ENCODE assay signal across 2 cellular contexts in the genomic region with DNA sequence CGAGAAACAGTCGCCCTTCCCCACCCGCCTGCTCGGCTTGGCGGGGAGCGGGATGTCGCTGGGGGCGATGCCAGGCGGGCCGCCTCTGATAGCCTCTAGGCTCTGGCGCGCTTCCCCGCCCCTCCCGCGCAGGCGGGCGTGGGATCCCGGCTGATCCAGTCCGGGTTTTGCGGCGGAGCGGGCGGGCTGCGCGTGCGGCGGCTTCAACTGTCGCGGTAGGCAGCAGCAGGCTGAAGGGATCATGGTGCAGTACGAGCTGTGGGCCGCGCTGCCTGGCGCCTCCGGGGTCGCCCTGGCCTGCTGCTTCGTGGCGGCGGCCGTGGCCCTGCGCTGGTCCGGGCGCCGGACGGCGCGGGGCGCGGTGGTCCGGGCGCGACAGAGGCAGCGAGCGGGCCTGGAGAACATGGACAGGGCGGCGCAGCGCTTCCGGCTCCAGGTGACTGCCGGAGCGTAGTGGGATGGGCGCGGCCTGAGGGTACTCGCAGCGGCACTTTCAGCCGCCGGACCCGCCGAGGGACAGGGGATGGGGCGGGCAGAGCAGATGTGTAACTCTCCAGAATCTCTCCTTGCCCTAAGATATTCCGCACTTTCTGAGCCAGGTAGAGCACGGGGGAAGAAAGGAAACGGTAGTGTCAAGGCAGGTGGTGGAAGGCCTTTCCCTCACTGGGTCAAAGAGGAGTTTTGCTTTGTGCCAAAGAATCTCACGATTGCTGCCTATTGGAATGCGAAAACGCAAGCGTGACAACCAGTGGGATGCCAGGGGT.
TF ChIP-seq lines count a peak whose summit lies in the region.

A gene (plus strand): TSS at position 210 of the 764 bp plus-strand sequence. CDS start 32 bp downstream, at position 242.

TF ChIP-seq in HEK293, 187 proteins besides CTCF, POLR2A, EP300 and RAD21 (continued from another document):
- TF ChIP-seq, protein P1, sequence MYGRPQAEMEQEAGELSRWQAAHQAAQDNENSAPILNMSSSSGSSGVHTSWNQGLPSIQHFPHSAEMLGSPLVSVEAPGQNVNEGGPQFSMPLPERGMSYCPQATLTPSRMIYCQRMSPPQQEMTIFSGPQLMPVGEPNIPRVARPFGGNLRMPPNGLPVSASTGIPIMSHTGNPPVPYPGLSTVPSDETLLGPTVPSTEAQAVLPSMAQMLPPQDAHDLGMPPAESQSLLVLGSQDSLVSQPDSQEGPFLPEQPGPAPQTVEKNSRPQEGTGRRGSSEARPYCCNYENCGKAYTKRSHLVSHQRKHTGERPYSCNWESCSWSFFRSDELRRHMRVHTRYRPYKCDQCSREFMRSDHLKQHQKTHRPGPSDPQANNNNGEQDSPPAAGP (tag by site-specific recombination; IDR thresholded peaks at IDR 0.05) = peak; percentile 98
- peak; percentile 50; the same call in 1 of the 2 replicates for TF ChIP-seq SCRT2 (tag by site-specific recombination; IDR thresholded peaks at IDR 0.05)
- TF ChIP-seq ZNF214 (tag by site-specific recombination; IDR thresholded peaks at IDR 0.05; ENCODE audit: borderline replicate concordance) = no peak
- TF ChIP-seq ZNF341 (tag by site-specific recombination; IDR thresholded peaks at IDR 0.05; ENCODE audit: low read depth) = no peak; the same call in none of the 2 replicates
- no peak for TF ChIP-seq RBAK (tag by site-specific recombination; IDR thresholded peaks at IDR 0.05)
- no peak for TF ChIP-seq ZNF621 (tag by site-specific recombination; IDR thresholded peaks at IDR 0.05)
- TF ChIP-seq ZNF701 (tag by site-specific recombination; IDR thresholded peaks at IDR 0.05) = no peak
- TF ChIP-seq ZNF394 (tag by site-specific recombination; IDR thresholded peaks at IDR 0.05; ENCODE audit: borderline replicate concordance) = peak; percentile 36; the same call in 1 of the 2 replicates
- TF ChIP-seq ZFP69B (tag by site-specific recombination; IDR thresholded peaks at IDR 0.05) = peak; percentile 76
- TF ChIP-seq, protein P2, sequence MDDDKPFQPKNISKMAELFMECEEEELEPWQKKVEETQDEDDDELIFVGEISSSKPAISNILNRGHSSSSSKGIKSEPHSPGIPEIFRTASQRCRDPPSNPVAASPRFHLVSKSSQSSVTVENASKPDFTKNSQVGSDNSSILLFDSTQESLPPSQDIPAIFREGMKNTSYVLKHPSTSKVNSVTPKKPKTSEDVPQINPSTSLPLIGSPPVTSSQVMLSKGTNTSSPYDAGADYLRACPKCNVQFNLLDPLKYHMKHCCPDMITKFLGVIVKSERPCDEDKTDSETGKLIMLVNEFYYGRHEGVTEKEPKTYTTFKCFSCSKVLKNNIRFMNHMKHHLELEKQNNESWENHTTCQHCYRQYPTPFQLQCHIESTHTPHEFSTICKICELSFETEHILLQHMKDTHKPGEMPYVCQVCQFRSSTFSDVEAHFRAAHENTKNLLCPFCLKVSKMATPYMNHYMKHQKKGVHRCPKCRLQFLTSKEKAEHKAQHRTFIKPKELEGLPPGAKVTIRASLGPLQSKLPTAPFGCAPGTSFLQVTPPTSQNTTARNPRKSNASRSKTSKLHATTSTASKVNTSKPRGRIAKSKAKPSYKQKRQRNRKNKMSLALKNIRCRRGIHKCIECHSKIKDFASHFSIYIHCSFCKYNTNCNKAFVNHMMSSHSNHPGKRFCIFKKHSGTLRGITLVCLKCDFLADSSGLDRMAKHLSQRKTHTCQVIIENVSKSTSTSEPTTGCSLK (tag by site-specific recombination; IDR thresholded peaks at IDR 0.05) = no peak
TF ChIP-seq in HEK293: peak in this region for 60.

TF ChIP-seq in HepG2, 621 proteins besides CTCF, POLR2A, EP300 and RAD21 (continued from another document and continues in another):
- TF ChIP-seq, protein P3, sequence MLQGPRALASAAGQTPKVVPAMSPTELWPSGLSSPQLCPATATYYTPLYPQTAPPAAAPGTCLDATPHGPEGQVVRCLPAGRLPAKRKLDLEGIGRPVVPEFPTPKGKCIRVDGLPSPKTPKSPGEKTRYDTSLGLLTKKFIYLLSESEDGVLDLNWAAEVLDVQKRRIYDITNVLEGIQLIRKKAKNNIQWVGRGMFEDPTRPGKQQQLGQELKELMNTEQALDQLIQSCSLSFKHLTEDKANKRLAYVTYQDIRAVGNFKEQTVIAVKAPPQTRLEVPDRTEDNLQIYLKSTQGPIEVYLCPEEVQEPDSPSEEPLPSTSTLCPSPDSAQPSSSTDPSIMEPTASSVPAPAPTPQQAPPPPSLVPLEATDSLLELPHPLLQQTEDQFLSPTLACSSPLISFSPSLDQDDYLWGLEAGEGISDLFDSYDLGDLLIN (CRISPR knock-in tag; IDR thresholded peaks at IDR 0.05; ENCODE audit: borderline replicate concordance) = peak; percentile 58; the same call in 1 of the 2 replicates
- TF ChIP-seq, protein P4, sequence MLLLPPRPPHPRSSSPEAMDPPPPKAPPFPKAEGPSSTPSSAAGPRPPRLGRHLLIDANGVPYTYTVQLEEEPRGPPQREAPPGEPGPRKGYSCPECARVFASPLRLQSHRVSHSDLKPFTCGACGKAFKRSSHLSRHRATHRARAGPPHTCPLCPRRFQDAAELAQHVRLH (CRISPR knock-in tag; IDR thresholded peaks at IDR 0.05; ENCODE audit: borderline replicate concordance, low read depth) = peak; percentile 67; the same call in 1 of the 2 replicates
- peak; percentile 70 for TF ChIP-seq ZEB1 (IDR thresholded peaks at IDR 0.05; ENCODE audit: insufficient replicate concordance, low read depth)
- TF ChIP-seq ZNF644 (CRISPR knock-in tag; IDR thresholded peaks at IDR 0.05; ENCODE audit: low read depth) = 0 out of 2 replicates have a peak, but pooled peaks have one; percentile 27
- TF ChIP-seq, protein P5, sequence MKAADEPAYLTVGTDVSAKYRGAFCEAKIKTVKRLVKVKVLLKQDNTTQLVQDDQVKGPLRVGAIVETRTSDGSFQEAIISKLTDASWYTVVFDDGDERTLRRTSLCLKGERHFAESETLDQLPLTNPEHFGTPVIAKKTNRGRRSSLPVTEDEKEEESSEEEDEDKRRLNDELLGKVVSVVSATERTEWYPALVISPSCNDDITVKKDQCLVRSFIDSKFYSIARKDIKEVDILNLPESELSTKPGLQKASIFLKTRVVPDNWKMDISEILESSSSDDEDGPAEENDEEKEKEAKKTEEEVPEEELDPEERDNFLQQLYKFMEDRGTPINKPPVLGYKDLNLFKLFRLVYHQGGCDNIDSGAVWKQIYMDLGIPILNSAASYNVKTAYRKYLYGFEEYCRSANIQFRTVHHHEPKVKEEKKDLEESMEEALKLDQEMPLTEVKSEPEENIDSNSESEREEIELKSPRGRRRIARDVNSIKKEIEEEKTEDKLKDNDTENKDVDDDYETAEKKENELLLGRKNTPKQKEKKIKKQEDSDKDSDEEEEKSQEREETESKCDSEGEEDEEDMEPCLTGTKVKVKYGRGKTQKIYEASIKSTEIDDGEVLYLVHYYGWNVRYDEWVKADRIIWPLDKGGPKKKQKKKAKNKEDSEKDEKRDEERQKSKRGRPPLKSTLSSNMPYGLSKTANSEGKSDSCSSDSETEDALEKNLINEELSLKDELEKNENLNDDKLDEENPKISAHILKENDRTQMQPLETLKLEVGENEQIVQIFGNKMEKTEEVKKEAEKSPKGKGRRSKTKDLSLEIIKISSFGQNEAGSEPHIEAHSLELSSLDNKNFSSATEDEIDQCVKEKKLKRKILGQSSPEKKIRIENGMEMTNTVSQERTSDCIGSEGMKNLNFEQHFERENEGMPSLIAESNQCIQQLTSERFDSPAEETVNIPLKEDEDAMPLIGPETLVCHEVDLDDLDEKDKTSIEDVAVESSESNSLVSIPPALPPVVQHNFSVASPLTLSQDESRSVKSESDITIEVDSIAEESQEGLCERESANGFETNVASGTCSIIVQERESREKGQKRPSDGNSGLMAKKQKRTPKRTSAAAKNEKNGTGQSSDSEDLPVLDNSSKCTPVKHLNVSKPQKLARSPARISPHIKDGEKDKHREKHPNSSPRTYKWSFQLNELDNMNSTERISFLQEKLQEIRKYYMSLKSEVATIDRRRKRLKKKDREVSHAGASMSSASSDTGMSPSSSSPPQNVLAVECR (CRISPR knock-in tag; IDR thresholded peaks at IDR 0.05; ENCODE audit: borderline replicate concordance) = peak; percentile 85
- TF ChIP-seq ZFP37 (CRISPR knock-in tag; IDR thresholded peaks at IDR 0.05; ENCODE audit: borderline replicate concordance) = peak; percentile 71; the same call in 1 of the 2 replicates
- TF ChIP-seq, protein P6, sequence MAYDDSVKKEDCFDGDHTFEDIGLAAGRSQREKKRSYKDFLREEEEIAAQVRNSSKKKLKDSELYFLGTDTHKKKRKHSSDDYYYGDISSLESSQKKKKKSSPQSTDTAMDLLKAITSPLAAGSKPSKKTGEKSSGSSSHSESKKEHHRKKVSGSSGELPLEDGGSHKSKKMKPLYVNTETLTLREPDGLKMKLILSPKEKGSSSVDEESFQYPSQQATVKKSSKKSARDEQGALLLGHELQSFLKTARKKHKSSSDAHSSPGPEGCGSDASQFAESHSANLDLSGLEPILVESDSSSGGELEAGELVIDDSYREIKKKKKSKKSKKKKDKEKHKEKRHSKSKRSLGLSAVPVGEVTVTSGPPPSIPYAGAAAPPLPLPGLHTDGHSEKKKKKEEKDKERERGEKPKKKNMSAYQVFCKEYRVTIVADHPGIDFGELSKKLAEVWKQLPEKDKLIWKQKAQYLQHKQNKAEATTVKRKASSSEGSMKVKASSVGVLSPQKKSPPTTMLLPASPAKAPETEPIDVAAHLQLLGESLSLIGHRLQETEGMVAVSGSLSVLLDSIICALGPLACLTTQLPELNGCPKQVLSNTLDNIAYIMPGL (CRISPR knock-in tag; IDR thresholded peaks at IDR 0.05; ENCODE audit: borderline replicate concordance in 1 of 2, low read depth in 1 of 2) = peak; percentile 57 to 70; a peak in 2 of 4 replicates
- TF ChIP-seq, protein P7, sequence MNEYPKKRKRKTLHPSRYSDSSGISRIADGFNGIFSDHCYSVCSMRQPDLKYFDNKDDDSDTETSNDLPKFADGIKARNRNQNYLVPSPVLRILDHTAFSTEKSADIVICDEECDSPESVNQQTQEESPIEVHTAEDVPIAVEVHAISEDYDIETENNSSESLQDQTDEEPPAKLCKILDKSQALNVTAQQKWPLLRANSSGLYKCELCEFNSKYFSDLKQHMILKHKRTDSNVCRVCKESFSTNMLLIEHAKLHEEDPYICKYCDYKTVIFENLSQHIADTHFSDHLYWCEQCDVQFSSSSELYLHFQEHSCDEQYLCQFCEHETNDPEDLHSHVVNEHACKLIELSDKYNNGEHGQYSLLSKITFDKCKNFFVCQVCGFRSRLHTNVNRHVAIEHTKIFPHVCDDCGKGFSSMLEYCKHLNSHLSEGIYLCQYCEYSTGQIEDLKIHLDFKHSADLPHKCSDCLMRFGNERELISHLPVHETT (CRISPR knock-in tag; conservative IDR thresholded peaks at IDR 0.05) = peak; percentile 65; the same call in 1 of the 2 replicates
- TF ChIP-seq ARNT2 (CRISPR knock-in tag; IDR thresholded peaks at IDR 0.05; ENCODE audit: low read depth) = peak; percentile 96
- TF ChIP-seq REPIN1 (CRISPR knock-in tag; IDR thresholded peaks at IDR 0.05; ENCODE audit: borderline replicate concordance, low read depth) = peak; percentile 78; the same call in 1 of the 2 replicates
- TF ChIP-seq ZNF761 (CRISPR knock-in tag; conservative IDR thresholded peaks at IDR 0.05) = 0 out of 2 replicates have a peak, but pooled peaks have one; percentile 28
- TF ChIP-seq ZNF768 (CRISPR knock-in tag; IDR thresholded peaks at IDR 0.05) = peak; percentile 84
- TF ChIP-seq, protein P8, sequence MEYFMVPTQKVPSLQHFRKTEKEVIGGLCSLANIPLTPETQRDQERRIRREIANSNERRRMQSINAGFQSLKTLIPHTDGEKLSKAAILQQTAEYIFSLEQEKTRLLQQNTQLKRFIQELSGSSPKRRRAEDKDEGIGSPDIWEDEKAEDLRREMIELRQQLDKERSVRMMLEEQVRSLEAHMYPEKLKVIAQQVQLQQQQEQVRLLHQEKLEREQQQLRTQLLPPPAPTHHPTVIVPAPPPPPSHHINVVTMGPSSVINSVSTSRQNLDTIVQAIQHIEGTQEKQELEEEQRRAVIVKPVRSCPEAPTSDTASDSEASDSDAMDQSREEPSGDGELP (IDR thresholded peaks at IDR 0.05; ENCODE audit: borderline replicate concordance, low read depth) = peak; percentile 27; the same call in 1 of the 2 replicates
- TF ChIP-seq ZNF781 (CRISPR knock-in tag; IDR thresholded peaks at IDR 0.05; ENCODE audit: borderline replicate concordance, not compliant biosample characterization) = peak; percentile 76
- TF ChIP-seq ZNF543 (CRISPR knock-in tag; IDR thresholded peaks at IDR 0.05) = no peak; the same call in 1 of the 2 replicates
- TF ChIP-seq SRSF9 (IDR thresholded peaks at IDR 0.05; ENCODE audit: borderline replicate concordance, insufficient read depth, low read depth, low read length, poor library complexity, severe bottlenecking) = no peak
- TF ChIP-seq POLR2AphosphoS5 (IDR thresholded peaks at IDR 0.05; ENCODE audit: low read depth, low read length) = peak; percentile 51
- TF ChIP-seq PCBP2 (optimal IDR thresholded peaks at IDR 0.05; ENCODE audit: low read depth, low read length, poor library complexity, severe bottlenecking) = no peak
- TF ChIP-seq, protein P9, sequence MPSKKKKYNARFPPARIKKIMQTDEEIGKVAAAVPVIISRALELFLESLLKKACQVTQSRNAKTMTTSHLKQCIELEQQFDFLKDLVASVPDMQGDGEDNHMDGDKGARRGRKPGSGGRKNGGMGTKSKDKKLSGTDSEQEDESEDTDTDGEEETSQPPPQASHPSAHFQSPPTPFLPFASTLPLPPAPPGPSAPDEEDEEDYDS (CRISPR knock-in tag; IDR thresholded peaks at IDR 0.05) = peak; percentile 52; the same call in 1 of the 2 replicates
- peak; percentile 95 for TF ChIP-seq ZNF883 (CRISPR knock-in tag; IDR thresholded peaks at IDR 0.05; ENCODE audit: not compliant biosample characterization)
- TF ChIP-seq RBAK (CRISPR knock-in tag; IDR thresholded peaks at IDR 0.05) = no peak
- TF ChIP-seq ZSCAN9 (CRISPR knock-in tag; IDR thresholded peaks at IDR 0.05; ENCODE audit: borderline replicate concordance) = peak; percentile 73; the same call in 1 of the 2 replicates
- peak; percentile 64; the same call in 1 of the 2 replicates for TF ChIP-seq NR2C2 (CRISPR knock-in tag; IDR thresholded peaks at IDR 0.05; ENCODE audit: borderline replicate concordance)
- TF ChIP-seq, protein P10, sequence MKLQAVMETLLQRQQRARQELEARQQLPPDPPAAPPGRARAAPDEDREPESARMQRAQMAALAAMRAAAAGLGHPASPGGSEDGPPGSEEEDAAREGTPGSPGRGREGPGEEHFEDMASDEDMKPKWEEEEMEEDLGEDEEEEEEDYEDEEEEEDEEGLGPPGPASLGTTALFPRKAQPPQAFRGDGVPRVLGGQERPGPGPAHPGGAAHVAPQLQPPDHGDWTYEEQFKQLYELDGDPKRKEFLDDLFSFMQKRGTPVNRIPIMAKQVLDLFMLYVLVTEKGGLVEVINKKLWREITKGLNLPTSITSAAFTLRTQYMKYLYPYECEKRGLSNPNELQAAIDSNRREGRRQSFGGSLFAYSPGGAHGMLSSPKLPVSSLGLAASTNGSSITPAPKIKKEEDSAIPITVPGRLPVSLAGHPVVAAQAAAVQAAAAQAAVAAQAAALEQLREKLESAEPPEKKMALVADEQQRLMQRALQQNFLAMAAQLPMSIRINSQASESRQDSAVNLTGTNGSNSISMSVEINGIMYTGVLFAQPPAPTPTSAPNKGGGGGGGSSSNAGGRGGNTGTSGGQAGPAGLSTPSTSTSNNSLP (IDR thresholded peaks at IDR 0.05; ENCODE audit: low read depth, low read length) = no peak; the same call in 1 of the 2 replicates
- TF ChIP-seq, protein P11, sequence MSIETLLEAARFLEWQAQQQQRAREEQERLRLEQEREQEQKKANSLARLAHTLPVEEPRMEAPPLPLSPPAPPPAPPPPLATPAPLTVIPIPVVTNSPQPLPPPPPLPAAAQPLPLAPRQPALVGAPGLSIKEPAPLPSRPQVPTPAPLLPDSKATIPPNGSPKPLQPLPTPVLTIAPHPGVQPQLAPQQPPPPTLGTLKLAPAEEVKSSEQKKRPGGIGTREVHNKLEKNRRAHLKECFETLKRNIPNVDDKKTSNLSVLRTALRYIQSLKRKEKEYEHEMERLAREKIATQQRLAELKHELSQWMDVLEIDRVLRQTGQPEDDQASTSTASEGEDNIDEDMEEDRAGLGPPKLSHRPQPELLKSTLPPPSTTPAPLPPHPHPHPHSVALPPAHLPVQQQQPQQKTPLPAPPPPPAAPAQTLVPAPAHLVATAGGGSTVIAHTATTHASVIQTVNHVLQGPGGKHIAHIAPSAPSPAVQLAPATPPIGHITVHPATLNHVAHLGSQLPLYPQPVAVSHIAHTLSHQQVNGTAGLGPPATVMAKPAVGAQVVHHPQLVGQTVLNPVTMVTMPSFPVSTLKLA (IDR thresholded peaks at IDR 0.05) = no peak
- TF ChIP-seq CREM (IDR thresholded peaks at IDR 0.05) = no peak
- no peak for TF ChIP-seq CREM (CRISPR knock-in tag; IDR thresholded peaks at IDR 0.05)
